In genomic region chr1:235368428-235368827, GRCh38 we compare ENCODE assay signal across 10 cellular contexts. TPM values are rescaled to one million over a fixed set of nuclear protein-coding genes. Genes with fewer than 3 reads are reported as not detected.
DNase-seq lines count a peak whose midpoint lies in the region; ATAC-seq, FAIRE-seq and TF ChIP-seq lines count a peak whose summit lies in the region.
"Had no signal": no experiment of that assay in that cellular context is flagged by ENCODE, and none has a peak within 500 bp of the region (broad histone marks: within the 10 kb centered on the region; RNA-seq: fewer than 3 reads in every experiment).

No MANE protein-coding gene starts in this region.

- intact Hi-C loops in stomach (cut with DNase I; ENCODE audit: low total_unique reads), result no loop called here

- peak overlapping the region; percentile 97 to 99 for H3K4me3 Mint-ChIP-seq in activated T-cell treated with anti-CD3 and anti-CD28 coated beads, Interleukin-2, amount 50 U/mL, for 72 hours
- H3K4me3 Mint-ChIP-seq in glutamatergic neuron (ENCODE audit: unreplicated experiment), result peak overlapping the region; percentile 93

- peak overlapping the region; percentile 90; the same call in 1 of the 2 replicates for H3K4me3 ChIP-seq in WI38 (ENCODE audit: low read depth, low read length)
- peak overlapping the region; percentile 59 to 74 (median 62) for H3K4me3 ChIP-seq in stomach

- 60 to 73% (median 65%) methylated on average over 5 of the region's 5 CpGs for WGBS in stomach, 5 donors

- H3K27me3 ChIP-seq in stomach, result no peaks in the 10 kb centered on the region

- no peak for TF ChIP-seq POLR2A in stomach (IDR thresholded peaks at IDR 0.05)

- FAIRE-seq in GM19239 (lab: Jason Lieb, UNC), result no peak

- H3K9me3 Mint-ChIP-seq in activated T-cell treated with anti-CD3 and anti-CD28 coated beads, Interleukin-2, amount 50 U/mL, for 72 hours, result no peaks in the 10 kb centered on the region
- no peaks in the 10 kb centered on the region for H3K9me3 Mint-ChIP-seq in glutamatergic neuron (ENCODE audit: unreplicated experiment)
- H3K9me3 Mint-ChIP-seq: CD14-positive monocyte had no signal

- peaks cover 0 to 7% of the 10 kb centered on the region in 2 donors for H3K36me3 Mint-ChIP-seq in activated T-cell treated with anti-CD3 and anti-CD28 coated beads, Interleukin-2, amount 50 U/mL, for 72 hours (ENCODE audit: insufficient read depth in 2 of 2)
- no peaks in the 10 kb centered on the region for H3K36me3 Mint-ChIP-seq in glutamatergic neuron (ENCODE audit: unreplicated experiment)

- H3K27me3 Mint-ChIP-seq in activated T-cell treated with anti-CD3 and anti-CD28 coated beads, Interleukin-2, amount 50 U/mL, for 72 hours (ENCODE audit: low read depth), result no peaks in the 10 kb centered on the region
- H3K27me3 Mint-ChIP-seq in glutamatergic neuron (ENCODE audit: unreplicated experiment), result peaks cover 7% of the 10 kb centered on the region

- peak overlapping the region; percentile 95 for H3K27ac Mint-ChIP-seq in activated T-cell treated with anti-CD3 and anti-CD28 coated beads, Interleukin-2, amount 50 U/mL, for 72 hours
- H3K27ac Mint-ChIP-seq in glutamatergic neuron (ENCODE audit: unreplicated experiment), result peak overlapping the region; percentile 8

- DNase-seq in activated T-cell treated with anti-CD3 and anti-CD28 coated beads, Interleukin-2, amount 50 U/mL, for 72 hours, result no peak
- DNase-seq in activated T-cell treated with anti-CD3 and anti-CD28 coated beads, Interleukin-2, amount 50 U/mL, for 48 hours, result no peak
- no peak for DNase-seq in glutamatergic neuron
- no peak for DNase-seq in stomach
- DNase-seq in NCI-H2196 (lab: John Stamatoyannopoulos, UW; ENCODE audit: unreplicated experiment), result no peak
- DNase-seq in GM19239 (ENCODE audit: insufficient read length, low spot score), result no peak
- no peak for DNase-seq in NCI-H1694 treated with DMSO at 0.1 percent for 48 hours (lab: John Stamatoyannopoulos, UW)
- DNase-seq: Right ventricle myocardium superior had no signal

- peaks cover 0 to 3% (median 0%) of the 10 kb centered on the region in 4 donors for H3K36me3 ChIP-seq in stomach

- no peaks in the 10 kb centered on the region for H3K9me3 ChIP-seq in stomach

- TF ChIP-seq EP300 in stomach (IDR thresholded peaks at IDR 0.05), result no peak

- no peak for ATAC-seq in activated T-cell treated with anti-CD3 and anti-CD28 coated beads, Interleukin-2, amount 50 U/mL, for 72 hours (replicated peaks in 1 of 2)

- peak overlapping the region in 1 of 5 donors; percentile 93 for H3K27ac ChIP-seq in stomach

- H3K4me1 ChIP-seq in stomach, result peaks cover 0 to 32% (median 14%) of the 10 kb centered on the region in 4 donors

- peaks cover 45% of the 10 kb centered on the region for H3K4me1 Mint-ChIP-seq in activated T-cell treated with anti-CD3 and anti-CD28 coated beads, Interleukin-2, amount 50 U/mL, for 72 hours (ENCODE audit: low read depth)
- peaks cover 6% of the 10 kb centered on the region for H3K4me1 Mint-ChIP-seq in glutamatergic neuron (ENCODE audit: low read depth, unreplicated experiment)

- TF ChIP-seq CTCF in WI38 (IDR thresholded peaks at IDR 0.05; ENCODE audit: low read depth, low read length) (no peak), glutamatergic neuron (IDR thresholded peaks at IDR 0.05; ENCODE audit: partially characterized antibody, unreplicated experiment) (no peak), stomach (IDR thresholded peaks at IDR 0.05) (no peak)

RNA-seq across cellular contexts. Expression of gene TBCE, which starts 1.2 kb away (rescaled TPM):
- total RNA-seq in activated T-cell treated with anti-CD3 and anti-CD28 coated beads, Interleukin-2, amount 50 U/mL, for 72 hours, result 10 to 100 TPM; 27.7 to 37.3 TPM
- total RNA-seq in glutamatergic neuron (ENCODE audit: unreplicated experiment) (30.7 TPM), stomach (10 to 100 TPM in 4 of 5 donors, 1 to 10 TPM in 1; 7.1 to 43.7 (median 23.9) TPM)
- polyA plus RNA-seq in stomach, result 10 to 100 TPM; 19.2 to 24.0 (median 23.6) TPM

RNA-seq across cellular contexts. Expression of gene GGPS1, which starts 40.1 kb away (rescaled TPM):
- 10 to 100 TPM; 57.2 to 60.4 TPM for total RNA-seq in activated T-cell treated with anti-CD3 and anti-CD28 coated beads, Interleukin-2, amount 50 U/mL, for 72 hours
- total RNA-seq in glutamatergic neuron (ENCODE audit: unreplicated experiment), result 53.0 TPM
- 10 to 100 TPM in 3 of 5 donors, 1 to 10 TPM in 2; 7.0 to 21.8 (median 10.7) TPM for total RNA-seq in stomach
- polyA plus RNA-seq in stomach, result 10 to 100 TPM; 21.5 to 37.6 (median 23.2) TPM

RNA-seq across cellular contexts. Expression of gene ARID4B, which starts 40.4 kb away (rescaled TPM):
- total RNA-seq in activated T-cell treated with anti-CD3 and anti-CD28 coated beads, Interleukin-2, amount 50 U/mL, for 72 hours, result 10 to 100 TPM; 65.5 to 68.4 TPM
- total RNA-seq in glutamatergic neuron (ENCODE audit: unreplicated experiment) (65.9 TPM), stomach (100 to 1,000 TPM in 1 of 5 donors, 10 to 100 TPM in 4; 23.7 to 102 (median 52.0) TPM)
- 1 to 10 TPM; 9.5 to 9.6 (median 9.5) TPM for polyA plus RNA-seq in stomach
